21 cellular contexts compared by ENCODE assay signal in genomic region chr4:26809811-26810210, GRCh38. TPM values are rescaled to one million over a fixed set of nuclear protein-coding genes. Genes with fewer than 3 reads are reported as not detected.
DNase-seq lines count a peak whose midpoint lies in the region; ATAC-seq and TF ChIP-seq lines count a peak whose summit lies in the region.
"Had no signal": no experiment of that assay in that cellular context is flagged by ENCODE, and none has a peak within 500 bp of the region (broad histone marks: within the 10 kb centered on the region; RNA-seq: fewer than 3 reads in every experiment).

No MANE protein-coding gene starts in this region.

- H3K36me3 Mint-ChIP-seq in CD8-positive, alpha-beta memory T cell = peaks cover 0 to 10% (median 3%) of the 10 kb centered on the region in 3 donors

- CTCF ChIA-PET in CD8-positive, alpha-beta memory T cell (lab: Charles Lee) = no interaction called here

- ATAC-seq in Right ventricle myocardium superior (ENCODE audit: poor library complexity) (peak; percentile 51), right cardiac atrium (peak; percentile 37 to 67), Right ventricle myocardium inferior (no peak)

- peaks cover 17 to 21% (median 20%) of the 10 kb centered on the region in 3 donors for H3K4me1 Mint-ChIP-seq in CD8-positive, alpha-beta memory T cell

- no peak overlapping the region for H2BK120ac ChIP-seq in mesenchymal stem cell (ENCODE audit: low read depth, low read length)

- no peak overlapping the region for H3K4me2 ChIP-seq in mesenchymal stem cell (ENCODE audit: low read length, poor library complexity, severe bottlenecking)

- H3K36me3 ChIP-seq in left ventricle myocardium inferior (no peaks in the 10 kb centered on the region), mesenchymal stem cell (ENCODE audit: control insufficient read depth in 1 of 2, insufficient read depth in 2 of 2, low read depth in 1 of 2, low read length in 2 of 2) (no peaks in the 10 kb centered on the region)
- H3K36me3 ChIP-seq in CD8-positive, alpha-beta memory T cell (ENCODE audit: insufficient read depth, low read length) = no peaks in the 10 kb centered on the region

- no peak for DNase-seq in Right ventricle myocardium superior
- no peak for DNase-seq in left ventricle myocardium inferior
- peak in 1 of 3 donors; percentile 58 for DNase-seq in right cardiac atrium
- no peak for DNase-seq in Right ventricle myocardium inferior (ENCODE audit: missing footprints)
- DNase-seq in mesenchymal stem cell = no peak
- DNase-seq in DMS53 (lab: John Stamatoyannopoulos, UW) = no peak
- DNase-seq in CD8-positive, alpha-beta memory T cell = no peak
- no peak for DNase-seq in NCI-H1105 treated with DMSO at 0.1 percent for 48 hours (lab: John Stamatoyannopoulos, UW)
- DNase-seq: C1 segment of cervical spinal cord; Caco-2; CD4-positive, alpha-beta memory T cell; DMS153; DMS79; EL; GDM1; GM23248; H7; HCEC 1CT had no signal

- peaks cover 35% of the 10 kb centered on the region for H3K4me1 ChIP-seq in left ventricle myocardium inferior
- H3K4me1 ChIP-seq in right cardiac atrium (ENCODE audit: control insufficient read depth, insufficient read depth, low read length) = peaks cover 7% of the 10 kb centered on the region
- peaks cover 3% of the 10 kb centered on the region for H3K4me1 ChIP-seq in mesenchymal stem cell (ENCODE audit: control insufficient read depth, insufficient read depth, low read depth, low read length)
- peaks cover 12% of the 10 kb centered on the region for H3K4me1 ChIP-seq in CD8-positive, alpha-beta memory T cell (ENCODE audit: insufficient read depth, low read length)
- H3K4me1 ChIP-seq: Caco-2 had no signal

- 67% methylated on average over 4 of the region's 4 CpGs for WGBS in right cardiac atrium
- 91% methylated on average over 4 of the region's 4 CpGs for WGBS in mesenchymal stem cell

- H3K27ac ChIP-seq in left ventricle myocardium inferior (replicated peaks) (no peak overlapping the region), right cardiac atrium (ENCODE audit: low read length) (no peak overlapping the region), mesenchymal stem cell (ENCODE audit: low read length, poor library complexity, severe bottlenecking) (no peak overlapping the region)
- H3K27ac ChIP-seq in CD8-positive, alpha-beta memory T cell (ENCODE audit: low read depth, low read length) = no peak overlapping the region
- H3K27ac ChIP-seq: 22Rv1, GM23248 had no signal

- H3K79me1 ChIP-seq in mesenchymal stem cell (replicated peaks; ENCODE audit: low read length, poor library complexity, severe bottlenecking) = no peaks in the 10 kb centered on the region

- POLR2A ChIA-PET in CD8-positive, alpha-beta memory T cell (lab: Charles Lee) = no interaction called here

- peaks cover 0 to 4% (median 2%) of the 10 kb centered on the region in 5 donors for H3K9me3 Mint-ChIP-seq in CD8-positive, alpha-beta memory T cell

- no peak overlapping the region for H2BK5ac ChIP-seq in mesenchymal stem cell (ENCODE audit: low read depth, low read length, poor library complexity, severe bottlenecking)

- H3K14ac ChIP-seq in mesenchymal stem cell (ENCODE audit: low read length in 2 of 2) = no peak overlapping the region

- H3K27me3 ChIP-seq in left ventricle myocardium inferior (ENCODE audit: low read depth) (no peaks in the 10 kb centered on the region), right cardiac atrium (ENCODE audit: control insufficient read depth, insufficient read depth) (no peaks in the 10 kb centered on the region), mesenchymal stem cell (ENCODE audit: control insufficient read depth in 1 of 2, insufficient read depth in 1 of 2, low read length in 2 of 2) (no peaks in the 10 kb centered on the region)
- H3K27me3 ChIP-seq in CD8-positive, alpha-beta memory T cell (ENCODE audit: insufficient read depth, low read length, poor library complexity, severe bottlenecking) = no peaks in the 10 kb centered on the region

- intact Hi-C loops in Right ventricle myocardium superior (cut with DNase I) = no loop called here
- intact Hi-C loops in left ventricle myocardium inferior (cut with micrococcal nuclease) = no loop called here
- intact Hi-C loops in right cardiac atrium (cut with DNase I) = no loop called here
- intact Hi-C loops in Right ventricle myocardium inferior (cut with DNase I) = loop anchor here (5.0 kb wide), 1 partner anchor 47 kb away; no protein-coding TSS in a partner anchor

- no peak overlapping the region for H3K4me3 Mint-ChIP-seq in CD8-positive, alpha-beta memory T cell
- H3K4me3 Mint-ChIP-seq: B cell; CD4-positive, alpha-beta memory T cell had no signal

- no peak overlapping the region for H3K4me3 ChIP-seq in left ventricle myocardium inferior
- no peak overlapping the region for H3K4me3 ChIP-seq in right cardiac atrium (ENCODE audit: low read length)
- no peak overlapping the region for H3K4me3 ChIP-seq in mesenchymal stem cell (ENCODE audit: insufficient read depth in 1 of 2, low read depth in 1 of 2, low read length in 2 of 2)
- no peak overlapping the region for H3K4me3 ChIP-seq in CD8-positive, alpha-beta memory T cell (ENCODE audit: low read length)
- H3K4me3 ChIP-seq: GM12878, GM23248 had no signal

- H4K8ac ChIP-seq in mesenchymal stem cell (ENCODE audit: low read length) = no peak overlapping the region

- no peak overlapping the region for H3K4ac ChIP-seq in mesenchymal stem cell (ENCODE audit: low read depth in 1 of 2, low read length in 2 of 2)

- H2BK12ac ChIP-seq in mesenchymal stem cell (ENCODE audit: low read length in 2 of 2) = no peak overlapping the region

- peaks cover 0 to 4% of the 10 kb centered on the region in 2 donors for H3K27me3 Mint-ChIP-seq in CD8-positive, alpha-beta memory T cell
- H3K27me3 Mint-ChIP-seq: CD4-positive, alpha-beta memory T cell had no signal

- no peak overlapping the region for H3K18ac ChIP-seq in mesenchymal stem cell (ENCODE audit: low read depth in 1 of 2, low read length in 2 of 2)

- H2BK15ac ChIP-seq in mesenchymal stem cell (ENCODE audit: low read depth, poor library complexity, severe bottlenecking) = no peak overlapping the region

- no peak overlapping the region for H2AK5ac ChIP-seq in mesenchymal stem cell (ENCODE audit: low read length, severe bottlenecking)

- H2AFZ ChIP-seq in mesenchymal stem cell (ENCODE audit: low read depth, low read length) = no peak overlapping the region
- H2AFZ ChIP-seq: GM23248 had no signal

- H4K91ac ChIP-seq in mesenchymal stem cell (ENCODE audit: low read length) = peak overlapping the region; percentile 46

- no peak overlapping the region for H3K27ac Mint-ChIP-seq in CD8-positive, alpha-beta memory T cell
- H3K27ac Mint-ChIP-seq: B cell had no signal

- H3K23ac ChIP-seq in mesenchymal stem cell (ENCODE audit: low read length in 2 of 2) = no peak overlapping the region

- H3K9me3 ChIP-seq in left ventricle myocardium inferior (replicated peaks) = no peaks in the 10 kb centered on the region
- no peaks in the 10 kb centered on the region for H3K9me3 ChIP-seq in right cardiac atrium (ENCODE audit: control insufficient read depth, low read length)
- no peaks in the 10 kb centered on the region for H3K9me3 ChIP-seq in mesenchymal stem cell (ENCODE audit: control insufficient read depth, low read length)
- H3K9me3 ChIP-seq in CD8-positive, alpha-beta memory T cell (ENCODE audit: low read length) = no peaks in the 10 kb centered on the region
- H3K9me3 ChIP-seq: Caco-2 had no signal

- no peak overlapping the region for H3K9ac ChIP-seq in mesenchymal stem cell (ENCODE audit: low read length)
- H3K9ac ChIP-seq: GM23248 had no signal

- no peak for TF ChIP-seq CTCF in left ventricle myocardium inferior (IDR thresholded peaks at IDR 0.05; ENCODE audit: borderline replicate concordance)

RNA-seq across cellular contexts. Expression of gene STIM2, which starts 50.8 kb away (rescaled TPM):
- 9.7 TPM for total RNA-seq in Right ventricle myocardium superior
- total RNA-seq in left ventricle myocardium inferior = 12.2 TPM
- total RNA-seq in right cardiac atrium = 10 to 100 TPM; 13.9 to 20.8 (median 17.4) TPM
- 6.0 TPM for polyA plus RNA-seq in right cardiac atrium
- total RNA-seq in Right ventricle myocardium inferior = 9.2 TPM
- polyA plus RNA-seq in mesenchymal stem cell (2013, experiment 1 of 2) = 22.3 TPM
- polyA plus RNA-seq in mesenchymal stem cell (2013, experiment 2 of 2) = 20.4 TPM
- 10 to 100 TPM; 47.8 to 51.0 TPM for total RNA-seq in CD8-positive, alpha-beta memory T cell
- polyA plus RNA-seq in CD8-positive, alpha-beta memory T cell = 41.4 TPM
